ENCODE assay signal across 9 cellular contexts in genomic region chr5:155727512-155728145, GRCh38.
DNase-seq lines count a peak whose midpoint lies in the region; TF ChIP-seq lines count a peak whose summit lies in the region.
"Had no signal": no experiment of that assay in that cellular context is flagged by ENCODE, and none has a peak within 500 bp of the region (broad histone marks: within the 10 kb centered on the region; RNA-seq: fewer than 3 reads in every experiment).

No MANE protein-coding gene starts in this region.

- POLR2A ChIA-PET in HEK293 (lab: Yijun Ruan, JAX) = no interaction called here

- H3K36me3 ChIP-seq in HEK293 (ENCODE audit: control insufficient read depth in 2 of 2, insufficient read depth in 1 of 2, low read length in 2 of 2) (no peaks in the 10 kb centered on the region), colonic mucosa (no peaks in the 10 kb centered on the region), kidney epithelial cell (ENCODE audit: control insufficient read depth, insufficient read depth, low read length) (no peaks in the 10 kb centered on the region), sigmoid colon (no peaks in the 10 kb centered on the region)

- no peak for TF ChIP-seq EP300 in sigmoid colon (IDR thresholded peaks at IDR 0.05)

- TF ChIP-seq POLR2A in sigmoid colon (IDR thresholded peaks at IDR 0.05) = no peak

- H3K27me3 ChIP-seq in colonic mucosa (peaks cover 41% of the 10 kb centered on the region), kidney epithelial cell (ENCODE audit: control insufficient read depth, insufficient read depth, low read length) (peaks cover 45% of the 10 kb centered on the region), sigmoid colon (peaks cover 13 to 74% (median 52%) of the 10 kb centered on the region in 3 donors)

- H3K9me3 ChIP-seq in HEK293 (ENCODE audit: control insufficient read depth, insufficient read depth, low read depth, low read length) (no peaks in the 10 kb centered on the region), colonic mucosa (no peaks in the 10 kb centered on the region), sigmoid colon (no peaks in the 10 kb centered on the region)

- CTCF ChIA-PET in HEK293 (lab: Yijun Ruan, JAX) = interaction anchor here (0.6 kb wide), 1 partner anchor 1509 kb away, joined by 3 read pairs; no protein-coding TSS in a partner anchor

- intact Hi-C loops in colonic mucosa (cut with DNase I) (no loop called here), sigmoid colon (cut with DNase I) (no loop called here)

- no peak overlapping the region for H3K9ac ChIP-seq in colonic mucosa (ENCODE audit: low read depth in 2 of 2, low read length in 2 of 2)

- TF ChIP-seq CTCF in HEK293 (tag by site-specific recombination; IDR thresholded peaks at IDR 0.05) = no peak
- TF ChIP-seq CTCF in colonic mucosa (IDR thresholded peaks at IDR 0.05) = no peak
- no peak for TF ChIP-seq CTCF in kidney epithelial cell (IDR thresholded peaks at IDR 0.05; ENCODE audit: insufficient read depth, low read length, poor library complexity, severe bottlenecking)
- TF ChIP-seq CTCF in sigmoid colon (IDR thresholded peaks at IDR 0.05) = no peak

- WGBS in sigmoid colon, 2 donors = 3 to 6% methylated on average over 36 of the region's 36 CpGs

- H3K4me1 ChIP-seq in HEK293 (ENCODE audit: control insufficient read depth, insufficient read depth, low read length) (no peaks in the 10 kb centered on the region), colonic mucosa (peaks cover 4% of the 10 kb centered on the region), sigmoid colon (peaks cover 0 to 28% (median 28%) of the 10 kb centered on the region in 4 donors)

- H3K27ac ChIP-seq in HEK293 (ENCODE audit: extremely low read depth, low read depth, low read length) (no peak overlapping the region), colonic mucosa (no peak overlapping the region), sigmoid colon (no peak overlapping the region)
- H3K27ac ChIP-seq: PC-9 had no signal

- H3K4me3 ChIP-seq in HEK293 (ENCODE audit: low read depth, low read length) = peak overlapping the region; percentile 19
- H3K4me3 ChIP-seq in colonic mucosa = peak overlapping the region; percentile 28
- peak overlapping the region; percentile 32 for H3K4me3 ChIP-seq in kidney epithelial cell (ENCODE audit: low read depth, low read length)
- H3K4me3 ChIP-seq in sigmoid colon = peak overlapping the region; percentile 22 to 58 (median 40)
- H3K4me3 ChIP-seq: PC-9 had no signal

- DNase-seq in colonic mucosa (no peak), kidney epithelial cell (ENCODE audit: low read depth) (no peak), sigmoid colon (no peak), foreskin melanocyte (no peak), NCI-H526 treated with DMSO at 0.1 percent for 48 hours (lab: John Stamatoyannopoulos, UW) (no peak), T-helper 9 cell (no peak)
- no peak for DNase-seq in activated CD4-positive, alpha-beta T cell treated with anti-CD3 and anti-CD28 coated beads, Interleukin-2, amount 50 U/mL, for 4 hours
- DNase-seq: PC-9 had no signal

TF ChIP-seq in HEK293, 187 proteins besides CTCF, POLR2A, EP300 and RAD21:
- no peak for TF ChIP-seq BCL11B (tag by site-specific recombination; IDR thresholded peaks at IDR 0.05; ENCODE audit: low read depth)
- no peak for TF ChIP-seq ZNF292 (tag by site-specific recombination; IDR thresholded peaks at IDR 0.05; ENCODE audit: borderline replicate concordance, low read depth)
- TF ChIP-seq ZBTB10 (tag by site-specific recombination; IDR thresholded peaks at IDR 0.05) = no peak
- no peak for TF ChIP-seq TSHZ1 (tag by site-specific recombination; IDR thresholded peaks at IDR 0.05; ENCODE audit: borderline replicate concordance)
- no peak for TF ChIP-seq ZNF146 (tag by site-specific recombination; IDR thresholded peaks at IDR 0.05)
- no peak for TF ChIP-seq ZNF473 (tag by site-specific recombination; IDR thresholded peaks at IDR 0.05)
- no peak for TF ChIP-seq ZNF37A (tag by site-specific recombination; IDR thresholded peaks at IDR 0.05)
- no peak for TF ChIP-seq GLIS2 (tag by site-specific recombination; IDR thresholded peaks at IDR 0.05)
- no peak for TF ChIP-seq MEIS1 (CRISPR knock-in tag; IDR thresholded peaks at IDR 0.05; ENCODE audit: borderline replicate concordance)
- TF ChIP-seq ZNF596 (tag by site-specific recombination; IDR thresholded peaks at IDR 0.05) = no peak
- no peak for TF ChIP-seq ZNF148 (tag by site-specific recombination; IDR thresholded peaks at IDR 0.05; ENCODE audit: borderline replicate concordance)
- TF ChIP-seq ZNF138 (tag by site-specific recombination; IDR thresholded peaks at IDR 0.05; ENCODE audit: borderline replicate concordance) = no peak
- TF ChIP-seq ZNF2 (tag by site-specific recombination; IDR thresholded peaks at IDR 0.05) = no peak
- no peak for TF ChIP-seq ZNF549 (tag by site-specific recombination; IDR thresholded peaks at IDR 0.05)
- TF ChIP-seq ZNF202 (tag by site-specific recombination; IDR thresholded peaks at IDR 0.05; ENCODE audit: borderline replicate concordance) = no peak
